ENCODE assay signal across 8 cellular contexts in the genomic region with DNA sequence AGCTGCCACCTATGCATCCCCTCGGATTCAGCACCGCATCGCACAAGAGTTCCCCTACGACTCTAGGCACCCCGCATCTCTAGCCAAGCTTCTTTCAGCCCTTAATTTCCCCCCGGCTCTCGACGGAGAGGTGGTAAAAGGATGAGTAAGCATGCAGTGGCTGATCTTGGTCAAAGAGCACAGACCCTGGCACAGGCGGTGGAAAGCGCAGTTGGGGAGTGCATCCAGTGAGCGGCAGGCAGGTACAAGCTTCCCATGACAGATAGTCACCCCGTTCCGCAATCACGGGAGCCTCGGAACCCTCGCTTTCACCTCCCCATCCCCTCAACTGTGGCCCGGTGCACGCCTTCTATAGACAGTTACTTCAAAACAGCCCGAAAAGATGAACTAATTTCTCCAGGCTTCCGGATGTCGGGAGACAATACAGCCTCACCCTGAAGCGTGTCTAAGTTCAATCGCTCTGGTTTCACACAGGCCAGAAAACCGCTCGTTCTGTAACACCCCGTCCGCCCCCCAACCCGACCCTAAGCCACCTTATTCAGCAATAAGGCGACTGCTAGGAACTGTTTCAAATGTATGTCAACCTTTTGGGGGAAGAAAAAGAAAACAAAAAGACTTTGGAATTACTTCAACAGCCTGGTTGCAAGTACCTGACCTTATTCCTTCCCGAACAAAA. TPM values are rescaled to one million over a fixed set of nuclear protein-coding genes. Genes with fewer than 3 reads are reported as not detected.
DNase-seq lines count a peak whose midpoint lies in the region; ATAC-seq and TF ChIP-seq lines count a peak whose summit lies in the region.

No MANE protein-coding gene starts in this region.

- peak overlapping the region; percentile 85 for H3K4me3 ChIP-seq in psoas muscle
- peak overlapping the region; percentile 92 for H3K4me3 ChIP-seq in urinary bladder (ENCODE audit: low read depth, low read length)

- peak overlapping the region; percentile 99 for H3K27ac ChIP-seq in RWPE1
- peak overlapping the region; percentile 99 for H3K27ac ChIP-seq in psoas muscle
- H3K27ac ChIP-seq in urinary bladder (ENCODE audit: low read depth), result peak overlapping the region; percentile 99

- H3K36me3 Mint-ChIP-seq in activated naive CD4-positive, alpha-beta T cell treated with anti-CD3 and anti-CD28 coated beads, Interleukin-2, amount 50 U/mL, for 24 hours, result peaks cover 1% of the 10 kb centered on the region

- DNase-seq in DMS53 (lab: John Stamatoyannopoulos, UW) (peak; percentile 81), DMS53 treated with DMSO at 0.1 percent for 48 hours (lab: John Stamatoyannopoulos, UW; ENCODE audit: unreplicated experiment) (no peak), RWPE1 (ENCODE audit: low spot score) (no peak), cardiac septum (ENCODE audit: low spot score) (peak; percentile 87), psoas muscle (peak; percentile 64 to 85)

- H3K9me3 Mint-ChIP-seq in activated naive CD4-positive, alpha-beta T cell treated with anti-CD3 and anti-CD28 coated beads, Interleukin-2, amount 50 U/mL, for 24 hours, result no peaks in the 10 kb centered on the region

- POLR2A ChIA-PET in RWPE1 (lab: Yijun Ruan, JAX; ENCODE audit: low non-redundant PET), result no interaction called here

- intact Hi-C loops in cardiac septum (cut with DNase I) (loop anchor here (2.0 to 5.0 kb wide), 3 partner anchors 56 to 239 kb away; no protein-coding TSS in a partner anchor), psoas muscle (cut with DNase I) (no loop called here)

- H3K36me3 ChIP-seq in psoas muscle (ENCODE audit: insufficient read depth in 1 of 2, low read depth in 1 of 2) (no peaks in the 10 kb centered on the region), urinary bladder (ENCODE audit: insufficient read depth) (peaks cover 2% of the 10 kb centered on the region)

- peaks cover 36% of the 10 kb centered on the region for H3K4me1 ChIP-seq in psoas muscle
- H3K4me1 ChIP-seq in urinary bladder (ENCODE audit: insufficient read depth), result no peaks in the 10 kb centered on the region

- H3K4me1 Mint-ChIP-seq in activated naive CD4-positive, alpha-beta T cell treated with anti-CD3 and anti-CD28 coated beads, Interleukin-2, amount 50 U/mL, for 24 hours, result peaks cover 51% of the 10 kb centered on the region

- WGBS in psoas muscle, 3 donors, result 2 to 4% (median 2%) methylated on average over 30 of the region's 30 CpGs
- 2% methylated on average over 30 of the region's 30 CpGs for WGBS in urinary bladder

- CTCF ChIA-PET in RWPE1 (lab: Yijun Ruan, JAX), result no interaction called here

- peak overlapping the region; percentile 96 for H3K4me3 Mint-ChIP-seq in activated naive CD4-positive, alpha-beta T cell treated with anti-CD3 and anti-CD28 coated beads, Interleukin-2, amount 50 U/mL, for 24 hours

- H3K27me3 Mint-ChIP-seq in activated naive CD4-positive, alpha-beta T cell treated with anti-CD3 and anti-CD28 coated beads, Interleukin-2, amount 50 U/mL, for 24 hours, result no peaks in the 10 kb centered on the region

- H3K27me3 ChIP-seq in psoas muscle (ENCODE audit: insufficient read depth in 3 of 3, low read length in 2 of 3), result no peaks in the 10 kb centered on the region

- peak; percentile 29 to 58 (median 48) for ATAC-seq in psoas muscle
- ATAC-seq in GM18498 (IDR thresholded peaks at IDR 0.05; ENCODE audit: unreplicated experiment), result no peak

- H3K27ac Mint-ChIP-seq in activated naive CD4-positive, alpha-beta T cell treated with anti-CD3 and anti-CD28 coated beads, Interleukin-2, amount 50 U/mL, for 24 hours, result peak overlapping the region; percentile 88

- TF ChIP-seq CTCF in RWPE1 (conservative IDR thresholded peaks at IDR 0.05; ENCODE audit: low read depth) (no peak), psoas muscle (IDR thresholded peaks at IDR 0.05) (peak; percentile 4)

- H3K9me3 ChIP-seq in psoas muscle, result no peaks in the 10 kb centered on the region

RNA-seq across cellular contexts. Expression of a gene that starts 1.5 kb away (rescaled TPM):
- total RNA-seq in cardiac septum (113 TPM), psoas muscle (100 to 1,000 TPM in 3 of 4 donors, 10 to 100 TPM in 1; 98.0 to 191 (median 142) TPM), urinary bladder (109 TPM)
- polyA plus RNA-seq in psoas muscle (100 to 1,000 TPM; 167 to 248 (median 176) TPM), urinary bladder (109 TPM)

Comparison
In these comparisons a context has a peak if more than half of its experiments do, and no peak if none do; other contexts are left out.
1. DNase-seq: peak in DMS53 (single experiment), cardiac septum (single experiment) and psoas muscle (2 of 2); none in DMS53 treated with DMSO at 0.1 percent for 48 hours (single experiment) and RWPE1 (single experiment).
2. Peak in every context shown above with its lines, with median percentiles within 50 percentile points of each other: H3K27ac ChIP-seq.